In the genomic region with DNA sequence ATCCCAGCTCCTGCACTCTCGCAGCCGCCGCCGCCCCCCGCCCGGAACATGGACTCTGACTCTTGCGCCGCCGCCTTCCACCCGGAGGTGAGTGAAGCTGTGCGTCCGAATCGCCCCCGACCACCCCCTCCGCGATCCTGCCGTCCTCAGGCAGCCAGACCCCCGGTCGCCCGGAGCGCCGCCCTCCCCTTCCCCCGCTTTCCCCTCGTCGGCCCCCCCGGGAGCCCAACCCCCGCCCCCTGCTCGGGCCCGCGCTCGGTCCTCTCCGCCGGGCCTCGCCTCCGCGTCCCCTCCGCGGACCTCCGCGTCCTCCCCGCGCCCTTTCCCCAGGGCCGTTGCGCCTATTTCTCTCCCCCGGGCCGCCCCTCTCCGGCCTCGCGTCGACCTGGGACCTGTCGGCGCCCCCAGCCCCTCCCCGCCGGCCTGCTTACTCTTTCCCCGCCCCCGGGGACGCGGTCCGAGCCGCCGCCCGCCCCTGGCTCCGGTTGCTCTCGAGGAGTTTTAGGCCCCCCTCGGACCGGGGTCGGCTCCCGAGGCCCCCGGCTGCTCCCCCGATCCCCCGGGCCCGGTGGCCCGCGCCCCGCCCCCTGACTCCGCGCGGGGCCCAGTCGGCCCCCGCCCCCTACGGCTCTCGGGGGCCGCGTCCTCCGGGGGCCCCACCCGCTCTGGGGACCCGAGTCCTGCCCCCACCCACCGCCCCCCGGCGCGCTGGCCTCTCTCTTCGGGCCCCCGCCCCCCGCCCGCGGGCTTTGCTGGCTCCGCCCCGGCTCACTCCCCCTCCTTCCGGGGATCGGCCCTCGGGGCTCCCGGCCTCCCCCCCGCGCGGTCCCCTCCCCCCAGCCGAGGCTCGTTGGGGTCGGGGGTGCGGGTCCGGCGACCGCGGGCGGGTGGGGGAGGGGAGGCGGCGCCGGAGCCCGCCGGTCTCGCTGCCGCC, we compare ENCODE assay signal across 8 cellular contexts. TPM values are rescaled to one million over a fixed set of nuclear protein-coding genes. Genes with fewer than 3 reads are reported as not detected.
DNase-seq lines count a peak whose midpoint lies in the region; ATAC-seq and TF ChIP-seq lines count a peak whose summit lies in the region.

No MANE protein-coding gene starts in this region.

- no CpG with 5 or more reads among the region's 121 CpGs for WGBS in iPS DF 6.9 (ENCODE audit: insufficient coverage, insufficient read length)

- peak; percentile 61 for DNase-seq in DMS53 (lab: John Stamatoyannopoulos, UW)
- DNase-seq in DMS53 treated with DMSO at 0.1 percent for 48 hours (lab: John Stamatoyannopoulos, UW; ENCODE audit: unreplicated experiment), result no peak
- no peak for DNase-seq in astrocyte of the spinal cord (ENCODE audit: low read depth, low spot score)
- no peak for DNase-seq in iPS DF 6.9 (ENCODE audit: low read depth, low spot score)

- TF ChIP-seq CTCF in astrocyte of the spinal cord (IDR thresholded peaks at IDR 0.05; ENCODE audit: low read depth, low read length), result no peak

- in situ Hi-C loops in astrocyte of the spinal cord (cut with HindIII; ENCODE audit: low sequenced_read_pairs), result no loop called here

- H3K27ac ChIP-seq in iPS DF 6.9 (ENCODE audit: low read length) (no peak overlapping the region), skeletal muscle tissue (ENCODE audit: low read depth, low read length) (peak overlapping the region; percentile 88)

- H3K27me3 ChIP-seq in iPS DF 6.9 (ENCODE audit: control insufficient read depth, insufficient read depth, low read length), result no peaks in the 10 kb centered on the region
- H3K27me3 ChIP-seq in skeletal muscle tissue (ENCODE audit: control insufficient read depth in 3 of 3, insufficient read depth in 3 of 3, low read length in 3 of 3), result no peaks in the 10 kb centered on the region

- H3K9me3 ChIP-seq in iPS DF 6.9 (ENCODE audit: control insufficient read depth, insufficient read depth, low read length) (no peaks in the 10 kb centered on the region), skeletal muscle tissue (ENCODE audit: control insufficient read depth in 3 of 3, low read length in 3 of 3) (no peaks in the 10 kb centered on the region)

- H3K4me1 ChIP-seq in iPS DF 6.9 (ENCODE audit: control insufficient read depth, insufficient read depth, low read length) (0 out of 2 replicates have a peak, but pooled peaks cover 2% of the 10 kb centered on the region), skeletal muscle tissue (ENCODE audit: control insufficient read depth in 3 of 3, insufficient read depth in 3 of 3, low read length in 3 of 3) (peaks cover 17 to 21% (median 20%) of the 10 kb centered on the region in 3 donors)

- H3K9ac ChIP-seq in skeletal muscle tissue (ENCODE audit: low read depth in 1 of 3, low read length in 3 of 3), result peak overlapping the region in 2 of 3 donors; percentile 72 to 81

- H3K4me3 ChIP-seq in astrocyte of the spinal cord (ENCODE audit: low read depth, low read length) (peak overlapping the region; percentile 66), iPS DF 6.9 (ENCODE audit: low read length) (peak overlapping the region; percentile 96), skeletal muscle tissue (ENCODE audit: low read length in 3 of 3) (peak overlapping the region; percentile 59 to 78 (median 73))

- ATAC-seq in SK-N-SH treated with all-trans-retinoic acid at 6 μM for 48 hours (peak; percentile 3), HG03045 (IDR thresholded peaks at IDR 0.05; ENCODE audit: unreplicated experiment) (no peak), HG03432 (IDR thresholded peaks at IDR 0.05; ENCODE audit: unreplicated experiment) (no peak)

- H3K36me3 ChIP-seq in iPS DF 6.9 (ENCODE audit: control insufficient read depth, insufficient read depth, low read length) (peaks cover 8% of the 10 kb centered on the region), skeletal muscle tissue (ENCODE audit: control insufficient read depth in 3 of 3, insufficient read depth in 3 of 3, low read length in 3 of 3) (peaks cover 0 to 2% (median 0%) of the 10 kb centered on the region in 3 donors)

TF ChIP-seq in SK-N-SH treated with all-trans-retinoic acid at 6 μM for 48 hours, 23 proteins besides CTCF, POLR2A, EP300 and RAD21:
- TF ChIP-seq, protein P1, sequence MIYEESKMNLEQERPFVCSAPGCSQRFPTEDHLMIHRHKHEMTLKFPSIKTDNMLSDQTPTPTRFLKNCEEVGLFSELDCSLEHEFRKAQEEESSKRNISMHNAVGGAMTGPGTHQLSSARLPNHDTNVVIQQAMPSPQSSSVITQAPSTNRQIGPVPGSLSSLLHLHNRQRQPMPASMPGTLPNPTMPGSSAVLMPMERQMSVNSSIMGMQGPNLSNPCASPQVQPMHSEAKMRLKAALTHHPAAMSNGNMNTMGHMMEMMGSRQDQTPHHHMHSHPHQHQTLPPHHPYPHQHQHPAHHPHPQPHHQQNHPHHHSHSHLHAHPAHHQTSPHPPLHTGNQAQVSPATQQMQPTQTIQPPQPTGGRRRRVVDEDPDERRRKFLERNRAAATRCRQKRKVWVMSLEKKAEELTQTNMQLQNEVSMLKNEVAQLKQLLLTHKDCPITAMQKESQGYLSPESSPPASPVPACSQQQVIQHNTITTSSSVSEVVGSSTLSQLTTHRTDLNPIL (CRISPR knock-in tag; IDR thresholded peaks at IDR 0.05; ENCODE audit: low read depth), result no peak
- no peak for TF ChIP-seq SNAI2 (CRISPR knock-in tag; IDR thresholded peaks at IDR 0.05)
- no peak for TF ChIP-seq ISL1 (CRISPR knock-in tag; IDR thresholded peaks at IDR 0.05)
- no peak for TF ChIP-seq PPARA (CRISPR knock-in tag; IDR thresholded peaks at IDR 0.05; ENCODE audit: borderline replicate concordance)

RNA-seq across cellular contexts. Expression of a gene that starts 0.8 kb away (rescaled TPM):
- total RNA-seq in skeletal muscle tissue, result 17.7 TPM

RNA-seq across cellular contexts. Expression of a gene that starts 10.4 kb away (rescaled TPM):
- total RNA-seq in skeletal muscle tissue, result 25.6 TPM

RNA-seq across cellular contexts. Expression of a gene that starts 11.6 kb away (rescaled TPM):
- total RNA-seq in skeletal muscle tissue, result 27.1 TPM

RNA-seq across cellular contexts. Expression of a gene that starts 34.5 kb away (rescaled TPM):
- total RNA-seq in skeletal muscle tissue, result 10.4 TPM

RNA-seq across cellular contexts. Expression of a gene that starts 59.2 kb away (rescaled TPM):
- 5.7 TPM for total RNA-seq in skeletal muscle tissue
